ENCODE assay signal across 1 cellular context in genomic region chr17:57955183-57955952, GRCh38.
TF ChIP-seq lines count a peak whose summit lies in the region.

Gene CUEDC1, minus strand, starts transcription at chr17:57955412. Its CDS starts 69,848 bp downstream, at chr17:57885564.

TF ChIP-seq in HepG2, 621 proteins besides CTCF, POLR2A, EP300 and RAD21 (continued from another document and continues in another):
- TF ChIP-seq IKZF5 (CRISPR knock-in tag; IDR thresholded peaks at IDR 0.05) (no peak), ZNF281 (CRISPR knock-in tag; IDR thresholded peaks at IDR 0.05; ENCODE audit: borderline replicate concordance) (peak; percentile 51), ZNF687 (CRISPR knock-in tag; IDR thresholded peaks at IDR 0.05) (peak; percentile 53), DMAP1 (CRISPR knock-in tag; IDR thresholded peaks at IDR 0.05) (no peak), MAX (IDR thresholded peaks at IDR 0.05) (peak; percentile 67), ZFY (CRISPR knock-in tag; IDR thresholded peaks at IDR 0.05) (peak; percentile 55), ZNF777 (CRISPR knock-in tag; IDR thresholded peaks at IDR 0.05) (peak; percentile 75; the same call in 1 of the 2 replicates), TBX2 (CRISPR knock-in tag; IDR thresholded peaks at IDR 0.05; ENCODE audit: borderline replicate concordance) (no peak), SMAD3 (CRISPR knock-in tag; IDR thresholded peaks at IDR 0.05) (no peak), IRF1 (CRISPR knock-in tag; IDR thresholded peaks at IDR 0.05; ENCODE audit: low read depth) (no peak), PRDM15 (CRISPR knock-in tag; IDR thresholded peaks at IDR 0.05) (no peak), HMGXB4 (CRISPR knock-in tag; IDR thresholded peaks at IDR 0.05; ENCODE audit: borderline replicate concordance in 1 of 2, low read depth in 1 of 2) (peak; percentile 47 to 68; a peak in 2 of 4 replicates), ZNF570 (CRISPR knock-in tag; IDR thresholded peaks at IDR 0.05; ENCODE audit: borderline replicate concordance) (no peak), ZFX (CRISPR knock-in tag; IDR thresholded peaks at IDR 0.05; ENCODE audit: low read depth) (peak; percentile 23; the same call in 1 of the 2 replicates), HOXA5 (CRISPR knock-in tag; IDR thresholded peaks at IDR 0.05) (no peak), NFE2 (CRISPR knock-in tag; IDR thresholded peaks at IDR 0.05) (no peak), ZFP36L1 (CRISPR knock-in tag; IDR thresholded peaks at IDR 0.05) (no peak), ZNF253 (CRISPR knock-in tag; IDR thresholded peaks at IDR 0.05; ENCODE audit: borderline replicate concordance) (no peak), HDAC1 (CRISPR knock-in tag; IDR thresholded peaks at IDR 0.05) (peak; percentile 19; the same call in 1 of the 2 replicates), ZNF770 (CRISPR knock-in tag; IDR thresholded peaks at IDR 0.05) (peak; percentile 28; the same call in 1 of the 2 replicates), AKNA (CRISPR knock-in tag; IDR thresholded peaks at IDR 0.05; ENCODE audit: borderline replicate concordance) (no peak), SNRNP70 (IDR thresholded peaks at IDR 0.05; ENCODE audit: low read depth, low read length) (no peak), ZBED4 (CRISPR knock-in tag; IDR thresholded peaks at IDR 0.05; ENCODE audit: borderline replicate concordance) (0 out of 2 replicates have a peak, but pooled peaks have one; percentile 22)
